13 cellular contexts compared by ENCODE assay signal in the genomic region with DNA sequence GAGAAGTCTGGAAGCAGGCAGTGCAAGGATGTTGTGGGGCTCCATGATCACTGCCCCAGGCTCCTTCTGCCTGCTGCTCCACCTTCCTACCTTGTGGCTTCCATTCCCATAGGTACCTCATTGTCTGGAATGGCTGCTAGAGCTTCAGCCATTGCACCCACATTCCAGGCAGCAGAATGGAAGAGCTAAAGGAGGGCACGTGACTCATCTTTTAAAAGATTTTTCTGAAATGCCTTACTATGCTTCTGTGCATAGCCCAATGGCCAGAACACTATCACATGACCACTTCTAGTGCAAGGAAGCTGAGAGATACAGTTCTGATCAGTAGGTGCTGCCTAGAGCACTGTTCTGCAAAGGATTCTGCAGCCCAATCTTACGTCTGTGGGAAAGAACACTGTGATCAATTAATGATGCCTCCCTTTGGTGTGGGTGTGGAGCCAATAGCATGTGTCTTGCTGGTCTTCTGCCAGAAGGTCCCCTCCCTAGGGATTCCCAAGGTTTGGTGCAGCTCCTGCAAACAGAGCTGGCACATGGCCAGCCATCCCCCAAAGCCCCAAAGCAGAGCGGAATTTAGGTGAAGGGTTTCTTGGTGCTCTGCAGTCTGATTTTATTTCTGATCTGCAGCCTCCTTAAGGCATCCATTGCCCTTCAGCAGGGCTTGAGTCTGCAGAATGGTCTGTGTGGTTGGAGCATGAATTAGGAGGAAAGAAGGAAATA. TPM values are rescaled to one million over a fixed set of nuclear protein-coding genes. Genes with fewer than 3 reads are reported as not detected.
"Had no signal": no experiment of that assay in that cellular context is flagged by ENCODE, and none has a peak within 500 bp of the region (broad histone marks: within the 10 kb centered on the region; RNA-seq: fewer than 3 reads in every experiment).

No MANE protein-coding gene starts in this region.

- H3K4me3 ChIP-seq: coronary artery, stomach had no signal

- H3K36me3 ChIP-seq: stomach had no signal

- H3K27ac Mint-ChIP-seq: activated CD8-positive, alpha-beta T cell treated with anti-CD3 and anti-CD28 coated beads, Interleukin-2, amount 10 ng/mL, durations not matched to agents 7 days and 5 days; immature natural killer cell; naive thymus-derived CD4-positive, alpha-beta T cell; T-helper 2 cell treated with Interferon-gamma antibody and Interleukin-4, amounts not matched to agents 5 μg/mL and 100 μg/mL, for 36 hours had no signal

- H3K9me3 Mint-ChIP-seq: immature natural killer cell; naive thymus-derived CD4-positive, alpha-beta T cell; T-helper 2 cell treated with Interferon-gamma antibody and Interleukin-4, amounts not matched to agents 5 μg/mL and 100 μg/mL, for 36 hours had no signal

- DNase-seq: activated CD8-positive, alpha-beta T cell treated with anti-CD3 and anti-CD28 coated beads, Interleukin-2, amount 10 ng/mL, durations not matched to agents 7 days and 5 days; activated naive CD4-positive, alpha-beta T cell treated with Interleukin-2 at 50 U/mL for 16 hours; caudate nucleus; effector CD8-positive, alpha-beta T cell; immature natural killer cell; left cardiac atrium; naive thymus-derived CD4-positive, alpha-beta T cell; stomach; SW 1271 had no signal

- H3K9me3 ChIP-seq: stomach had no signal

- H3K36me3 Mint-ChIP-seq: immature natural killer cell; naive thymus-derived CD4-positive, alpha-beta T cell had no signal

- H3K4me3 Mint-ChIP-seq: activated CD8-positive, alpha-beta T cell treated with anti-CD3 and anti-CD28 coated beads, Interleukin-2, amount 10 ng/mL, durations not matched to agents 7 days and 5 days; immature natural killer cell; naive thymus-derived CD4-positive, alpha-beta T cell; T-helper 2 cell treated with Interferon-gamma antibody and Interleukin-4, amounts not matched to agents 5 μg/mL and 100 μg/mL, for 36 hours had no signal

- H3K27ac ChIP-seq: coronary artery, stomach had no signal

- H3K27me3 ChIP-seq: stomach had no signal

- H3K4me1 Mint-ChIP-seq: immature natural killer cell; naive thymus-derived CD4-positive, alpha-beta T cell had no signal

RNA-seq across cellular contexts. Expression of gene SPSB4, which starts 34.3 kb away (rescaled TPM):
- total RNA-seq: activated CD8-positive, alpha-beta T cell treated with anti-CD3 and anti-CD28 coated beads, Interleukin-2, amount 10 ng/mL, durations not matched to agents 7 days and 5 days; glomerular endothelial cell; mononuclear cell; naive thymus-derived CD4-positive, alpha-beta T cell had no signal
- polyA plus RNA-seq: immature natural killer cell; naive thymus-derived CD4-positive, alpha-beta T cell had no signal
